ENCODE assay signal across 9 cellular contexts in the genomic region with DNA sequence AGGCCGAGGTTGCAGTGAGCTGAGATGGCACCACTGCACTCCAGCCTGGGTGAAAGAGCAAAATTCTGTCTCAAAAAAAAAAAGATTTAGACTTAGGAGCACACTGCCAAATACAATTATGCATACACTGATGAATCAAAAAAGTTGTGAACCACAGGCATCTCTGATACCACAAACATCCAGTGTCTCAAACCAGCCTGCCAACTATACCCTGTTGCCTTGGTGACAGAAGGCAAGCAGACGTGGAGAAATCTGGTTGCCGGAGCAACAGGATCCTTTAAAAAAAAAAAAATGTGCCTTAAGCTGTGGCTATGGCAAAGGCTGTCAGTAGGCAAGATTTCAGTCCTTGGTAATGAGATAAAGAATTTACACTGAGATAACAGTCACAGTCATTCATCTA.
DNase-seq lines count a peak whose midpoint lies in the region; FAIRE-seq and TF ChIP-seq lines count a peak whose summit lies in the region.
"Had no signal": no experiment of that assay in that cellular context is flagged by ENCODE, and none has a peak within 500 bp of the region (broad histone marks: within the 10 kb centered on the region; RNA-seq: fewer than 3 reads in every experiment).

No MANE protein-coding gene starts in this region.

- no peak overlapping the region for H3K27ac ChIP-seq in RWPE1
- H3K27ac ChIP-seq in testis: no peak overlapping the region
- H3K27ac ChIP-seq: ascending aorta had no signal

- no peaks in the 10 kb centered on the region for H3K27me3 ChIP-seq in skeletal muscle satellite cell (ENCODE audit: control insufficient read depth, insufficient read depth, low read length)
- no peaks in the 10 kb centered on the region for H3K27me3 ChIP-seq in testis
- H3K27me3 ChIP-seq: ascending aorta had no signal

- intact Hi-C loops in testis (cut with DNase I; ENCODE audit: low total_unique reads): no loop called here

- H3K9me3 ChIP-seq in skeletal muscle satellite cell (replicated peaks; ENCODE audit: low read length) (no peaks in the 10 kb centered on the region), testis (no peaks in the 10 kb centered on the region)
- H3K9me3 ChIP-seq: ascending aorta had no signal

- no peak for FAIRE-seq in GM19239 (lab: Jason Lieb, UNC)

- H3K4me1 ChIP-seq in skeletal muscle satellite cell (ENCODE audit: control insufficient read depth, insufficient read depth, low read length): peaks cover 27% of the 10 kb centered on the region
- H3K4me1 ChIP-seq in testis: no peaks in the 10 kb centered on the region
- H3K4me1 ChIP-seq: ascending aorta had no signal

- H3K9ac ChIP-seq in skeletal muscle satellite cell (ENCODE audit: low read depth, low read length): peak overlapping the region; percentile 77

- peak; percentile 93 for DNase-seq in HCEC 1CT
- DNase-seq in RWPE1 (ENCODE audit: low spot score): peak; percentile 6
- peak; percentile 99 for DNase-seq in fibroblast of peridontal ligament (ENCODE audit: extremely low read depth)
- DNase-seq in testis: no peak
- no peak for DNase-seq in SW 1271 (lab: John Stamatoyannopoulos, UW)
- no peak for DNase-seq in GM19239 (ENCODE audit: insufficient read length, low spot score)
- DNase-seq: NK-92 treated with Interleukin-12 subunit alpha and Interleukin-12 subunit beta, amount 100 ng/mL, for 24 hours had no signal

- POLR2A ChIA-PET in RWPE1 (lab: Yijun Ruan, JAX; ENCODE audit: low non-redundant PET): no interaction called here

- TF ChIP-seq CTCF in RWPE1 (conservative IDR thresholded peaks at IDR 0.05; ENCODE audit: low read depth) (no peak), testis (IDR thresholded peaks at IDR 0.05) (no peak)

- TF ChIP-seq POLR2A in testis (IDR thresholded peaks at IDR 0.05): no peak

- 69 to 73% methylated on average over 3 of the region's 3 CpGs for WGBS in testis, 2 donors

- H3K4me3 ChIP-seq in skeletal muscle satellite cell (ENCODE audit: low read length) (no peak overlapping the region), testis (no peak overlapping the region)
- H3K4me3 ChIP-seq: ascending aorta had no signal

- no peaks in the 10 kb centered on the region for H3K36me3 ChIP-seq in skeletal muscle satellite cell (ENCODE audit: insufficient read depth, low read length)
- no peaks in the 10 kb centered on the region for H3K36me3 ChIP-seq in testis (ENCODE audit: low read depth, missing control alignments)
- H3K36me3 ChIP-seq: ascending aorta had no signal

- CTCF ChIA-PET in RWPE1 (lab: Yijun Ruan, JAX): no interaction called here

- H3K4me2 ChIP-seq in skeletal muscle satellite cell (ENCODE audit: low read length): peak overlapping the region; percentile 27

Comparison
In these comparisons a context has a peak if more than half of its experiments do, and no peak if none do; other contexts are left out.
1. DNase-seq: peak in HCEC 1CT (single experiment), RWPE1 (single experiment) and fibroblast of peridontal ligament (single experiment); none in testis (single experiment), SW 1271 (0 of 2) and GM19239 (single experiment).